ENCODE assay signal across 9 cellular contexts in the genomic region with DNA sequence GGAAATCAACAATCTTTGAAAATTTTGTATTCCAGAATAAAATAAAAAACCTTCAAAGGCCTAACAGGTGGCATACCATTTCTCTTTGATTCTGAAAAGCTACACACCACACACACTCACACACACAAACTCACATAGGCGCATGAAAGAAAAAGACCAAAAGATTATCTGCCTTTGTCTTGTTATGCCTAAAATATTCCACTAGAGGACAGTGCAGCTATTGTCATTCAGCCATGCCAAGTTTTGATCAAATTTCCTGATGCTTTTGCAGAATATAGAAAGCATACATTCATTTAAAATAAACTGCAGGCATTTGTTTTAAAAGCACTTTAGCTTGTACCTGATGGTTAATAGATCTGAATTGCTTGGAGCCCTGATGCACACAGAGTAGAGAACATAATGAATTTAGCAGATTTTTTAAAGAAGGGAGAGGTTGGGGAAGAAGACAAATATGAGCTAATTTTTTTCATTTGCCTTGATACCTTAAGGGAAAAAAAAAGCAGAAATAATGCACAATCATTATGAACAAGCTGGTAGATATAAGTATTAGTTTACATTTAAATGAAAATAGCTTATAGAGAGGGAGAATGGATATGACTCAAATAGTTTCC.
A peak's percentile ranks its signal among the peaks of the same experiment; 100 is the strongest.
DNase-seq lines count a peak whose midpoint lies in the region; ATAC-seq and TF ChIP-seq lines count a peak whose summit lies in the region.
"Had no signal": no experiment of that assay in that cellular context is flagged by ENCODE, and none has a peak within 500 bp of the region (broad histone marks: within the 10 kb centered on the region; RNA-seq: fewer than 3 reads in every experiment).

No MANE protein-coding gene starts in this region.

- TF ChIP-seq POLR2A in Peyer's patch (IDR thresholded peaks at IDR 0.05), result no peak

- peak; percentile 33 for DNase-seq in GM03348 (ENCODE audit: low spot score)
- peak in 1 of 2 experiments; percentile 11 for DNase-seq in HL-60 (ENCODE audit: low read depth in 1 of 2, low spot score in 1 of 2)
- DNase-seq in Peyer's patch, result no peak
- peak in 1 of 2 donors; percentile 60 for DNase-seq in foreskin fibroblast
- peak; percentile 81 for DNase-seq in superior temporal gyrus (ENCODE audit: extremely low spot score)
- DNase-seq in activated CD8-positive, alpha-beta memory T cell treated with anti-CD3 and anti-CD28 coated beads, Interleukin-2, amount 50 U/mL, for 4 hours, result no peak

- no peaks in the 10 kb centered on the region for H3K27me3 Mint-ChIP-seq in activated T-helper 17 cell treated with anti-CD3 and anti-CD28 coated beads, Interleukin-2, amount 50 U/mL, for 72 hours

- ATAC-seq in GM18909 (IDR thresholded peaks at IDR 0.05; ENCODE audit: poor library complexity, unreplicated experiment), result no peak
- no peak for ATAC-seq in activated T-helper 17 cell treated with anti-CD3 and anti-CD28 coated beads, Interleukin-2, amount 50 U/mL, for 72 hours (replicated peaks)

- no peak overlapping the region for H3K27ac ChIP-seq in HL-60 (replicated peaks)
- no peak overlapping the region for H3K27ac ChIP-seq in Peyer's patch
- H3K27ac ChIP-seq: neutrophil had no signal

- no peaks in the 10 kb centered on the region for H3K9me3 ChIP-seq in Peyer's patch
- H3K9me3 ChIP-seq: neutrophil had no signal

- H3K36me3 ChIP-seq in Peyer's patch, result no peaks in the 10 kb centered on the region
- H3K36me3 ChIP-seq: neutrophil had no signal

- no peaks in the 10 kb centered on the region for H3K4me1 Mint-ChIP-seq in activated T-helper 17 cell treated with anti-CD3 and anti-CD28 coated beads, Interleukin-2, amount 50 U/mL, for 72 hours

- H3K4me3 Mint-ChIP-seq in activated T-helper 17 cell treated with anti-CD3 and anti-CD28 coated beads, Interleukin-2, amount 50 U/mL, for 72 hours, result no peak overlapping the region

- H3K9me3 Mint-ChIP-seq in activated T-helper 17 cell treated with anti-CD3 and anti-CD28 coated beads, Interleukin-2, amount 50 U/mL, for 72 hours, result peaks cover 6% of the 10 kb centered on the region

- no peaks in the 10 kb centered on the region for H3K27me3 ChIP-seq in HL-60 (ENCODE audit: insufficient read depth, poor library complexity, severe bottlenecking)
- H3K27me3 ChIP-seq in Peyer's patch, result no peaks in the 10 kb centered on the region
- H3K27me3 ChIP-seq: neutrophil had no signal

- no peaks in the 10 kb centered on the region for H3K36me3 Mint-ChIP-seq in activated T-helper 17 cell treated with anti-CD3 and anti-CD28 coated beads, Interleukin-2, amount 50 U/mL, for 72 hours (ENCODE audit: low read depth)

- no peak overlapping the region for H3K4me3 ChIP-seq in HL-60 (replicated peaks; ENCODE audit: insufficient read depth, low read length)
- H3K4me3 ChIP-seq in Peyer's patch, result no peak overlapping the region
- H3K4me3 ChIP-seq in foreskin fibroblast (ENCODE audit: low read depth in 1 of 2, low read length in 2 of 2), result no peak overlapping the region

- no peaks in the 10 kb centered on the region for H3K4me1 ChIP-seq in Peyer's patch

- no peak overlapping the region for H3K27ac Mint-ChIP-seq in activated T-helper 17 cell treated with anti-CD3 and anti-CD28 coated beads, Interleukin-2, amount 50 U/mL, for 72 hours

- TF ChIP-seq CTCF in HL-60 (IDR thresholded peaks at IDR 0.05; ENCODE audit: insufficient read depth, low read length), result peak; percentile 85
- peak in 5 of 6 experiments; percentile 33 to 54 (median 46) for TF ChIP-seq CTCF in Peyer's patch (IDR thresholded peaks at IDR 0.05)
- TF ChIP-seq CTCF in foreskin fibroblast (IDR thresholded peaks at IDR 0.05; ENCODE audit: low read depth, low read length), result peak; percentile 82

Comparison
In these comparisons a context has a peak if more than half of its experiments do, and no peak if none do; other contexts are left out.
1. DNase-seq: peak in GM03348 (single experiment) and superior temporal gyrus (single experiment); none in Peyer's patch (0 of 3) and activated CD8-positive, alpha-beta memory T cell treated with anti-CD3 and anti-CD28 coated beads, Interleukin-2, amount 50 U/mL, for 4 hours (single experiment).
2. Peak in every context shown above with its lines, with median percentiles within 50 percentile points of each other: CTCF ChIP-seq.